8 cellular contexts compared by ENCODE assay signal in genomic region chr16:90046971-90047713, GRCh38. TPM values are rescaled to one million over a fixed set of nuclear protein-coding genes. Genes with fewer than 3 reads are reported as not detected.
DNase-seq lines count a peak whose midpoint lies in the region; ATAC-seq and TF ChIP-seq lines count a peak whose summit lies in the region.

No MANE protein-coding gene starts in this region.

- H3K4me1 ChIP-seq in right cardiac atrium (ENCODE audit: control insufficient read depth, insufficient read depth, low read length) (no peaks in the 10 kb centered on the region), rectal smooth muscle tissue (ENCODE audit: control insufficient read depth, insufficient read depth, low read length) (peaks cover 3% of the 10 kb centered on the region)

- H3K27ac ChIP-seq in right cardiac atrium (ENCODE audit: low read length) (no peak overlapping the region), rectal smooth muscle tissue (ENCODE audit: low read depth, low read length) (no peak overlapping the region)

- intact Hi-C loops in right cardiac atrium (cut with DNase I): no loop called here

- no peak overlapping the region for H3K27ac Mint-ChIP-seq in osteocyte (ENCODE audit: unreplicated experiment)

- peak; percentile 75 to 77 for ATAC-seq in right cardiac atrium
- ATAC-seq in HG02623 (IDR thresholded peaks at IDR 0.05; ENCODE audit: unreplicated experiment): no peak

- no peak overlapping the region for H3K9ac ChIP-seq in rectal smooth muscle tissue (ENCODE audit: low read length)

- WGBS in right cardiac atrium: 4% methylated on average over 40 of the region's 40 CpGs

- H3K36me3 ChIP-seq in rectal smooth muscle tissue (ENCODE audit: control insufficient read depth, insufficient read depth, low read length): peaks cover 7% of the 10 kb centered on the region

- DNase-seq in GM13976 (ENCODE audit: low spot score) (peak; percentile 47), right cardiac atrium (peak; percentile 78 to 90 (median 89)), NCI-H524 treated with DMSO at 0.1 percent for 48 hours (lab: John Stamatoyannopoulos, UW) (no peak), osteocyte (ENCODE audit: extremely low spot score, unreplicated experiment) (no peak)
- DNase-seq in activated CD4-positive, alpha-beta T cell treated with anti-CD3 and anti-CD28 coated beads for 4 hours: no peak

- no peaks in the 10 kb centered on the region for H3K9me3 Mint-ChIP-seq in osteocyte (ENCODE audit: unreplicated experiment)

- H3K4me3 ChIP-seq in WI38 (ENCODE audit: low read depth, low read length): peak overlapping the region; percentile 29
- peak overlapping the region; percentile 3 for H3K4me3 ChIP-seq in right cardiac atrium (ENCODE audit: low read length)
- peak overlapping the region; percentile 25 for H3K4me3 ChIP-seq in rectal smooth muscle tissue (ENCODE audit: low read length)

- TF ChIP-seq CTCF in GM13976 (IDR thresholded peaks at IDR 0.05; ENCODE audit: borderline replicate concordance, control extremely low read depth, extremely low read depth, insufficient read depth, missing control alignments): no peak
- no peak for TF ChIP-seq CTCF in WI38 (IDR thresholded peaks at IDR 0.05; ENCODE audit: low read depth, low read length)
- no peak for TF ChIP-seq CTCF in osteocyte (IDR thresholded peaks at IDR 0.05)

- H3K27me3 ChIP-seq in right cardiac atrium (ENCODE audit: control insufficient read depth, insufficient read depth): no peaks in the 10 kb centered on the region
- H3K27me3 ChIP-seq in rectal smooth muscle tissue (ENCODE audit: control insufficient read depth, insufficient read depth, low read length): no peaks in the 10 kb centered on the region

- H3K27me3 Mint-ChIP-seq in osteocyte (ENCODE audit: unreplicated experiment): no peaks in the 10 kb centered on the region

- H3K4me3 Mint-ChIP-seq in osteocyte (ENCODE audit: unreplicated experiment): no peak overlapping the region

- no peaks in the 10 kb centered on the region for H3K9me3 ChIP-seq in right cardiac atrium (ENCODE audit: control insufficient read depth, low read length)

- in situ Hi-C loops in GM13976 (cut with MboI; ENCODE audit: low sequenced_read_pairs, unreplicated experiment): no loop called here

- H3K36me3 Mint-ChIP-seq in osteocyte (ENCODE audit: unreplicated experiment): no peaks in the 10 kb centered on the region

- H3K4me1 Mint-ChIP-seq in osteocyte (ENCODE audit: unreplicated experiment): peaks cover 8% of the 10 kb centered on the region

RNA-seq across cellular contexts. Expression of gene DBNDD1, which starts 27.9 kb away (rescaled TPM):
- total RNA-seq in right cardiac atrium (1 to 10 TPM; 1.7 to 2.5 (median 2.0) TPM), osteocyte (0.78 and 1.3 TPM in 2 replicates)
- polyA plus RNA-seq in right cardiac atrium: 2.3 TPM

RNA-seq across cellular contexts. Expression of gene PRDM7, which starts 30.0 kb away (rescaled TPM):
- total RNA-seq in right cardiac atrium: not detected
- not detected for polyA plus RNA-seq in right cardiac atrium
- not detected in 2 replicates for total RNA-seq in osteocyte

Comparison
In these comparisons a context has a peak if more than half of its experiments do, and no peak if none do; other contexts are left out.
1. DNase-seq: peak in GM13976 (single experiment) and right cardiac atrium (3 of 3); none in NCI-H524 treated with DMSO at 0.1 percent for 48 hours (single experiment), activated CD4-positive, alpha-beta T cell treated with anti-CD3 and anti-CD28 coated beads for 4 hours (0 of 2) and osteocyte (single experiment).
2. Peak in every context shown above with its lines, with median percentiles within 50 percentile points of each other: H3K4me3 ChIP-seq.